15 cellular contexts compared by ENCODE assay signal in genomic region chr3:173770011-173770410, GRCh38.
"Had no signal": no experiment of that assay in that cellular context is flagged by ENCODE, and none has a peak within 500 bp of the region (broad histone marks: within the 10 kb centered on the region; RNA-seq: fewer than 3 reads in every experiment).

No MANE protein-coding gene starts in this region.

- H3K36me3 ChIP-seq: gastroesophageal sphincter, upper lobe of left lung, WERI-Rb-1 had no signal

- H3K27me3 ChIP-seq: dorsolateral prefrontal cortex, gastroesophageal sphincter, upper lobe of left lung had no signal

- H3K4me1 ChIP-seq: gastroesophageal sphincter, psoas muscle, upper lobe of left lung had no signal

- H3K9me3 ChIP-seq: gastroesophageal sphincter, psoas muscle, upper lobe of left lung had no signal

- ATAC-seq: activated CD8-positive, alpha-beta T cell treated with anti-CD3 and anti-CD28 coated beads for 36 hours; esophagus mucosa; gastroesophageal sphincter had no signal

- DNase-seq: activated CD4-positive, alpha-beta T cell treated with anti-CD3 and anti-CD28 coated beads for 4 hours; activated CD8-positive, alpha-beta memory T cell treated with anti-CD3 and anti-CD28 coated beads, Interleukin-2, amount 50 U/mL, for 4 hours; activated CD8-positive, alpha-beta T cell treated with anti-CD3 and anti-CD28 coated beads for 36 hours; activated naive CD4-positive, alpha-beta T cell; dorsolateral prefrontal cortex; mesendoderm; nephron progenitor cell; psoas muscle; stimulated activated CD4-positive, alpha-beta T cell treated with anti-CD3 and anti-CD28 coated beads, Interleukin-12 subunit alpha, Interleukin-12 subunit beta, amount 100 ng/mL, for 4 hours; stimulated activated naive CD4-positive, alpha-beta T cell; T1000; upper lobe of left lung; WERI-Rb-1 had no signal

- H3K4me3 ChIP-seq: dorsolateral prefrontal cortex, gastroesophageal sphincter, psoas muscle, upper lobe of left lung had no signal

- H3K27ac ChIP-seq: dorsolateral prefrontal cortex, gastroesophageal sphincter, psoas muscle, upper lobe of left lung, WERI-Rb-1 had no signal
